Comparison of ENCODE assay signal across 1 cellular context in the genomic region with DNA sequence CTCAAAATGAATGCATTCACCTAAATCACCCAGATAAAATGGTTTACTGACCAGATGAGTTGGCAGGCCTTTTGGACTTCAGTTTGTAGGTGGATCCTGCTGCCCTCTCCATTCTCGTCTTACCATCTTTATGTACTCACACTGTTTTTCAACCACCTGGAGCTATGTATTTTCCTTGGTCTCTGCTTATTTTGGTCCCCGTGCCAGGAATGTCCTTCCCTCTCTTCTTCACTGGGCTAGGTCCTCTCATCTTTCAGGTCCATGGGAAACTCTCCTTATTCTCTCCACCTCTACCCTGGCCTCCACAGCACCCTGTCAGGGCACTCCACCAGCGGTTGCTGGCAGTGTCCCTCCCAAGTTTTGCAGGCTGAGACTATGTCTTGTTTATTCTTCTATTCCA.
TF ChIP-seq lines count a peak whose summit lies in the region.

No MANE protein-coding gene starts in this region.

TF ChIP-seq in SK-N-SH, 30 proteins besides CTCF, POLR2A, EP300 and RAD21 (continued from another document):
- TF ChIP-seq ZBTB33 (IDR thresholded peaks at IDR 0.05; ENCODE audit: borderline replicate concordance, low read depth) (no peak), TEAD4 (IDR thresholded peaks at IDR 0.05; ENCODE audit: borderline replicate concordance, insufficient read depth) (no peak), FOXJ3 (CRISPR knock-in tag; IDR thresholded peaks at IDR 0.05) (no peak), TCF12 (IDR thresholded peaks at IDR 0.05) (no peak)
